19 cellular contexts compared by ENCODE assay signal in the genomic region with DNA sequence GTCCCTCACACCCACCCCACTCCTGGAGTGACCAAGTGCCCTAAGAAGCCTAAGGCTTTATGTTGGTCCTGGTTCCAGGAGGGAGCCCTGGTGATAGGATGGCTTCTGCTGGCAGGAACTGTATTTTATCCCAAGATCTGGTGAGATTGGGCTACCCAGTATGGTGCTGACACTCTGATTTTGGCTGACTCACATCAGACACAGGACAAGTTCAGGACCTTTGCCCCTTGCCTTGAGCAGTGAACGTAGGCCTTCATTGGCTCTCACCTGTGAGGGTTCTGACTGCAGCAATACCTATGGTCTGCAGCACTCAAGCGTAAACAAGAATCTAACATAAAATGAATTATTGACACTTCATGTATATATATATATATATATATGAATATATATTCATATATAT. TPM values are rescaled to one million over a fixed set of nuclear protein-coding genes. Genes with fewer than 3 reads are reported as not detected.
DNase-seq lines count a peak whose midpoint lies in the region; ATAC-seq, FAIRE-seq and TF ChIP-seq lines count a peak whose summit lies in the region.
"Had no signal": no experiment of that assay in that cellular context is flagged by ENCODE, and none has a peak within 500 bp of the region (broad histone marks: within the 10 kb centered on the region; RNA-seq: fewer than 3 reads in every experiment).

No MANE protein-coding gene starts in this region.

- H3K4me2 ChIP-seq in KMS-11, result peak overlapping the region; percentile 56; the same call in 1 of the 2 replicates

- peaks cover 16% of the 10 kb centered on the region for H3K9me3 ChIP-seq in endodermal cell (ENCODE audit: control insufficient read depth, low read length)
- H3K9me3 ChIP-seq in right lobe of liver, result no peaks in the 10 kb centered on the region
- no peaks in the 10 kb centered on the region for H3K9me3 ChIP-seq in small intestine (ENCODE audit: control insufficient read depth, low read depth)
- H3K9me3 ChIP-seq: BE2C had no signal

- no peak overlapping the region for H3K27ac ChIP-seq in KMS-11
- H3K27ac ChIP-seq in endodermal cell (ENCODE audit: low read depth, low read length), result no peak overlapping the region
- no peak overlapping the region for H3K27ac ChIP-seq in right lobe of liver
- no peak overlapping the region for H3K27ac ChIP-seq in small intestine (ENCODE audit: low read depth in 1 of 2, low read length in 1 of 2)
- H3K27ac ChIP-seq: HL-60 had no signal

- peak overlapping the region; percentile 50 for H3K27ac Mint-ChIP-seq in endodermal cell
- H3K27ac Mint-ChIP-seq: CD4-positive, CD25-positive, alpha-beta regulatory T cell; CD8-positive, alpha-beta memory T cell; IgD-negative memory B cell had no signal

- H3K27me3 ChIP-seq in KMS-11 (ENCODE audit: insufficient read depth, low read depth) (no peaks in the 10 kb centered on the region), endodermal cell (ENCODE audit: control insufficient read depth, insufficient read depth, low read length, poor library complexity, severe bottlenecking) (no peaks in the 10 kb centered on the region), right lobe of liver (no peaks in the 10 kb centered on the region), small intestine (ENCODE audit: control insufficient read depth in 2 of 2, insufficient read depth in 2 of 2, low read length in 2 of 2) (no peaks in the 10 kb centered on the region)
- H3K27me3 ChIP-seq: BE2C had no signal

- H3K4me1 Mint-ChIP-seq in endodermal cell, result peaks cover 13% of the 10 kb centered on the region

- H3K4me1 ChIP-seq in KMS-11 (ENCODE audit: low read depth, poor library complexity, severe bottlenecking), result peaks cover 38% of the 10 kb centered on the region
- no peaks in the 10 kb centered on the region for H3K4me1 ChIP-seq in endodermal cell (ENCODE audit: control insufficient read depth, insufficient read depth, low read length)
- H3K4me1 ChIP-seq in right lobe of liver, result peaks cover 0 to 10% (median 4%) of the 10 kb centered on the region in 4 donors
- H3K4me1 ChIP-seq in small intestine (ENCODE audit: control insufficient read depth in 2 of 2, insufficient read depth in 1 of 2, low read depth in 1 of 2, low read length in 1 of 2), result peaks cover 0 to 4% of the 10 kb centered on the region in 2 donors
- H3K4me1 ChIP-seq: BE2C had no signal

- no peaks in the 10 kb centered on the region for H3K27me3 Mint-ChIP-seq in endodermal cell (ENCODE audit: insufficient read depth)

- TF ChIP-seq CTCF in KMS-11 (conservative IDR thresholded peaks at IDR 0.05; ENCODE audit: low read depth, low read length) (no peak), endodermal cell (conservative IDR thresholded peaks at IDR 0.05) (no peak), right lobe of liver (IDR thresholded peaks at IDR 0.05) (no peak)

- peaks cover 4% of the 10 kb centered on the region for H3K36me3 Mint-ChIP-seq in endodermal cell (ENCODE audit: low read depth)
- H3K36me3 Mint-ChIP-seq: CD4-positive, CD25-positive, alpha-beta regulatory T cell had no signal

- no peaks in the 10 kb centered on the region for H3K79me2 ChIP-seq in KMS-11 (ENCODE audit: insufficient read depth, low read depth)

- intact Hi-C loops in right lobe of liver (cut with DNase I), result no loop called here

- DNase-seq in endodermal cell (no peak), right lobe of liver (no peak), small intestine (no peak), D341Med (ENCODE audit: low spot score) (no peak)
- DNase-seq: ACHN; BE2C; C1 segment of cervical spinal cord; CD4-positive, CD25-positive, alpha-beta regulatory T cell; CD8-positive, alpha-beta memory T cell; COR-L47; HCEC 1CT; KBM-7 had no signal

- ATAC-seq in right lobe of liver (peak; percentile 19 to 57 (median 44)), GM21360 (IDR thresholded peaks at IDR 0.05; ENCODE audit: unreplicated experiment) (no peak)

- WGBS in endodermal cell (ENCODE audit: insufficient coverage in 1 of 2, insufficient read length in 1 of 2), 2 experiments, result 96% methylated on average over 1 of the region's 2 CpGs; no CpG with 5 or more reads in 1 of the 2 experiments
- 17% methylated on average over 2 of the region's 2 CpGs for WGBS in right lobe of liver (ENCODE audit: insufficient coverage, low coverage, low lambda C conversion rate, missing lambda C conversion rate)
- 51 to 80% (median 70%) methylated on average over 2 of the region's 2 CpGs for WGBS in small intestine, 3 donors

- H3K36me3 ChIP-seq in KMS-11 (ENCODE audit: insufficient read depth) (no peaks in the 10 kb centered on the region), endodermal cell (ENCODE audit: control insufficient read depth, insufficient read depth, low read length) (no peaks in the 10 kb centered on the region), right lobe of liver (no peaks in the 10 kb centered on the region), small intestine (ENCODE audit: control insufficient read depth in 2 of 2, insufficient read depth in 2 of 2, low read length in 2 of 2) (no peaks in the 10 kb centered on the region)
- H3K36me3 ChIP-seq: BE2C had no signal

- no peak for TF ChIP-seq POLR2A in right lobe of liver (IDR thresholded peaks at IDR 0.05)

- H2AFZ ChIP-seq in KMS-11 (ENCODE audit: low read depth), result no peak overlapping the region

- FAIRE-seq in small intestine (lab: Jason Lieb, UNC), result no peak
- FAIRE-seq: D721Med, H54 had no signal

- H4K20me1 ChIP-seq in KMS-11 (ENCODE audit: insufficient read depth), result no peaks in the 10 kb centered on the region

- no peak overlapping the region for H3K4me3 Mint-ChIP-seq in endodermal cell
- H3K4me3 Mint-ChIP-seq: CD4-positive, CD25-positive, alpha-beta regulatory T cell; CD8-positive, alpha-beta memory T cell; IgD-negative memory B cell had no signal

- H3K9ac ChIP-seq in KMS-11, result no peak overlapping the region
- H3K9ac ChIP-seq in endodermal cell (ENCODE audit: extremely low read depth, low read length, poor library complexity, severe bottlenecking), result no peak overlapping the region

- H3K4me3 ChIP-seq in KMS-11 (IDR thresholded peaks at IDR 0.05; ENCODE audit: insufficient read depth, low read depth, low read length), result no peak overlapping the region
- no peak overlapping the region for H3K4me3 ChIP-seq in endodermal cell (ENCODE audit: low read length)
- H3K4me3 ChIP-seq in right lobe of liver, result no peak overlapping the region
- H3K4me3 ChIP-seq in small intestine (ENCODE audit: low read depth in 1 of 2, low read length in 2 of 2), result no peak overlapping the region

- H3K9me3 Mint-ChIP-seq in endodermal cell, result peaks cover 13% of the 10 kb centered on the region

RNA-seq across cellular contexts. Expression of a gene that starts 25.0 kb away (rescaled TPM):
- total RNA-seq in endodermal cell (1 to 10 TPM in 1 of 2 donors, under 1 TPM in 1; 0.81 to 1.3 TPM), right lobe of liver (100 to 1,000 TPM; 105 to 899 (median 225) TPM)
- polyA plus RNA-seq in endodermal cell (2013, experiment 1 of 2), result not detected
- not detected for polyA plus RNA-seq in endodermal cell (2013, experiment 2 of 2)
- polyA plus RNA-seq in small intestine, result under 1 TPM in 2 of 3 donors, not detected in 1; 0.45 to 0.46 TPM
- total RNA-seq: CD4-positive, CD25-positive, alpha-beta regulatory T cell; CD8-positive, alpha-beta memory T cell; HT1080 had no signal
- polyA plus RNA-seq: CD4-positive, CD25-positive, alpha-beta regulatory T cell; CD8-positive, alpha-beta memory T cell; IgD-negative memory B cell had no signal

Comparison
In these comparisons a context has a peak if more than half of its experiments do, and no peak if none do; other contexts are left out.
1. RNA of a gene that starts 25.0 kb away (total RNA-seq): 105 to 899 TPM in right lobe of liver; 0.81 to 1.3 TPM in endodermal cell; every median in the first group is over 10 times any median in the second.